Comparison of ENCODE assay signal across 1 cellular context in the genomic region with DNA sequence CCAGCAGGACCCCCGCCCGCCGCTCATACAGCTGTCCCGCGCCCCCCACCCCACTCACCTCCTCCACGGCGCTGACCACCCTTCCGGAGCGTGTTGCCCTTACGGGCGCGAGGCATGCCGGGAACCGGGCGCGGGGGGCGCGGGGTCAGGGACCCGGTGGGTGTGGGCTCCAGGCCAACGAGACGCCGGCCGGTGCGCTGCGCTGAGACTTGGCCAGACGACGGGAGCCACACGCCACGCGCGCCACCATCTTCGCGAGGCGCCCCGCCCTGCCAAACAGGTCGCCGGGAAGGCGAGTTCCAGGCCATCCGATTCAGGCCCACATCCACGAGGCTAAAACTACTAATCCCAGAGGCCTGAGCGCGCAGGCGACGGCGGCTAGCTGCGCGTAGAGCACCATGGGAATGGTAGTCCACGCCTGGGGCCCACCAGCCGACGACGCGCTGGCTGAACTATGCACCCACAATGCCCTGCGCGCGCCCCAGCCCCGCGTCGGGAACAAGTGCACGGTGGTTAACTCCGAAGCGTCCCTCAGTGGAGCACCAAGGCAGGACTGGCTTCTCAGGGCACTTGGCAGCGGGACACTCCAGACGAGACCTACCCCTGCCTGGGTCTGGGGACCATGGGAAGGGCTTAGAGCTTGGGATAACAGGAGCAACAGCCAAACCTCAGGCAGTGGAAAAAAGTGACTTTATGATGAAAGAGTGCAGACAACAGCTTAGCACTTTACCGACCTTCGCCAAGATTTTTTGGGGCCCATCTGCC.
TF ChIP-seq lines count a peak whose summit lies in the region.

A gene with protein sequence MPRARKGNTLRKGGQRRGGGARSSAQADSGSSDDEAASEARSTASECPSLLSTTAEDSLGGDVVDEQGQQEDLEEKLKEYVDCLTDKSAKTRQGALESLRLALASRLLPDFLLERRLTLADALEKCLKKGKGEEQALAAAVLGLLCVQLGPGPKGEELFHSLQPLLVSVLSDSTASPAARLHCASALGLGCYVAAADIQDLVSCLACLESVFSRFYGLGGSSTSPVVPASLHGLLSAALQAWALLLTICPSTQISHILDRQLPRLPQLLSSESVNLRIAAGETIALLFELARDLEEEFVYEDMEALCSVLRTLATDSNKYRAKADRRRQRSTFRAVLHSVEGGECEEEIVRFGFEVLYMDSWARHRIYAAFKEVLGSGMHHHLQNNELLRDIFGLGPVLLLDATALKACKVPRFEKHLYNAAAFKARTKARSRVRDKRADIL (minus strand): TSS at position 271 of the 765 bp plus-strand sequence. CDS start 155 bp downstream, at position 116.

TF ChIP-seq in K562, 482 proteins besides CTCF, POLR2A, EP300 and RAD21 (continued from another document):
- TF ChIP-seq, protein P1, sequence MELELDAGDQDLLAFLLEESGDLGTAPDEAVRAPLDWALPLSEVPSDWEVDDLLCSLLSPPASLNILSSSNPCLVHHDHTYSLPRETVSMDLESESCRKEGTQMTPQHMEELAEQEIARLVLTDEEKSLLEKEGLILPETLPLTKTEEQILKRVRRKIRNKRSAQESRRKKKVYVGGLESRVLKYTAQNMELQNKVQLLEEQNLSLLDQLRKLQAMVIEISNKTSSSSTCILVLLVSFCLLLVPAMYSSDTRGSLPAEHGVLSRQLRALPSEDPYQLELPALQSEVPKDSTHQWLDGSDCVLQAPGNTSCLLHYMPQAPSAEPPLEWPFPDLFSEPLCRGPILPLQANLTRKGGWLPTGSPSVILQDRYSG (tag; conservative IDR thresholded peaks at IDR 0.05; ENCODE audit: low read depth), result peak; percentile 84
- TF ChIP-seq, protein P2, sequence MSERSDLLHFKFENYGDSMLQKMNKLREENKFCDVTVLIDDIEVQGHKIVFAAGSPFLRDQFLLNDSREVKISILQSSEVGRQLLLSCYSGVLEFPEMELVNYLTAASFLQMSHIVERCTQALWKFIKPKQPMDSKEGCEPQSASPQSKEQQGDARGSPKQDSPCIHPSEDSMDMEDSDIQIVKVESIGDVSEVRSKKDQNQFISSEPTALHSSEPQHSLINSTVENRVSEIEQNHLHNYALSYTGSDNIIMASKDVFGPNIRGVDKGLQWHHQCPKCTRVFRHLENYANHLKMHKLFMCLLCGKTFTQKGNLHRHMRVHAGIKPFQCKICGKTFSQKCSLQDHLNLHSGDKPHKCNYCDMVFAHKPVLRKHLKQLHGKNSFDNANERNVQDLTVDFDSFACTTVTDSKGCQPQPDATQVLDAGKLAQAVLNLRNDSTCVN (CRISPR knock-in tag; IDR thresholded peaks at IDR 0.05), result peak; percentile 19; the same call in 1 of the 2 replicates
- TF ChIP-seq SAP30 (IDR thresholded peaks at IDR 0.05; ENCODE audit: borderline replicate concordance, insufficient read depth, low read depth, low read length, poor library complexity, severe bottlenecking) (peak; percentile 79), SMARCA4 (IDR thresholded peaks at IDR 0.05) (no peak), CHD4 (IDR thresholded peaks at IDR 0.05; ENCODE audit: insufficient read depth, insufficient replicate concordance, low read depth, low read length, poor library complexity, severe bottlenecking) (no peak), TEAD4 (IDR thresholded peaks at IDR 0.05; ENCODE audit: low read length) (no peak), TEAD4 (CRISPR knock-in tag; IDR thresholded peaks at IDR 0.05; ENCODE audit: borderline replicate concordance) (peak; percentile 78; the same call in 1 of the 2 replicates), SIN3B (IDR thresholded peaks at IDR 0.05; ENCODE audit: low read depth) (peak; percentile 81), TEAD1 (CRISPR knock-in tag; IDR thresholded peaks at IDR 0.05) (peak in 1 of 2 experiments; percentile 92; a peak in 3 of 4 replicates), NR2C1 (IDR thresholded peaks at IDR 0.05) (peak; percentile 78), NR2C1 (tag; IDR thresholded peaks at IDR 0.05) (peak; percentile 92), XRCC3 (IDR thresholded peaks at IDR 0.05) (no peak), MED1 (CRISPR knock-in tag; IDR thresholded peaks at IDR 0.05; ENCODE audit: borderline replicate concordance) (no peak), NFXL1 (CRISPR knock-in tag; IDR thresholded peaks at IDR 0.05) (0 out of 2 replicates have a peak, but pooled peaks have one; percentile 45), HCFC1 (IDR thresholded peaks at IDR 0.05; ENCODE audit: low read depth, low read length) (peak; percentile 100), KLF6 (CRISPR knock-in tag; IDR thresholded peaks at IDR 0.05; ENCODE audit: borderline replicate concordance) (peak; percentile 91; the same call in 1 of the 2 replicates), POLR2G (IDR thresholded peaks at IDR 0.05; ENCODE audit: low read depth, low read length) (peak; percentile 86), ERF (CRISPR knock-in tag; IDR thresholded peaks at IDR 0.05) (peak; percentile 93), POLR2AphosphoS2 (IDR thresholded peaks at IDR 0.05; ENCODE audit: low read length) (peak; percentile 81), E2F3 (CRISPR knock-in tag; IDR thresholded peaks at IDR 0.05) (0 out of 2 replicates have a peak, but pooled peaks have one; percentile 76), ZBTB7A (IDR thresholded peaks at IDR 0.05; ENCODE audit: borderline replicate concordance, control insufficient read depth, low read depth, low read length) (peak; percentile 77; the same call in 1 of the 2 replicates)
- TF ChIP-seq, protein P3, sequence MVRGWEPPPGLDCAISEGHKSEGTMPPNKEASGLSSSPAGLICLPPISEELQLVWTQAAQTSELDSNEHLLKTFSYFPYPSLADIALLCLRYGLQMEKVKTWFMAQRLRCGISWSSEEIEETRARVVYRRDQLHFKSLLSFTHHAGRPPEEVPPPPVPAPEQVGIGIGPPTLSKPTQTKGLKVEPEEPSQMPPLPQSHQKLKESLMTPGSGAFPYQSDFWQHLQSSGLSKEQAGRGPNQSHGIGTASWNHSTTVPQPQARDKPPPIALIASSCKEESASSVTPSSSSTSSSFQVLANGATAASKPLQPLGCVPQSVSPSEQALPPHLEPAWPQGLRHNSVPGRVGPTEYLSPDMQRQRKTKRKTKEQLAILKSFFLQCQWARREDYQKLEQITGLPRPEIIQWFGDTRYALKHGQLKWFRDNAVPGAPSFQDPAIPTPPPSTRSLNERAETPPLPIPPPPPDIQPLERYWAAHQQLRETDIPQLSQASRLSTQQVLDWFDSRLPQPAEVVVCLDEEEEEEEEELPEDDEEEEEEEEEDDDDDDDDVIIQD (CRISPR knock-in tag; IDR thresholded peaks at IDR 0.05), result no peak
- TF ChIP-seq, protein P4, sequence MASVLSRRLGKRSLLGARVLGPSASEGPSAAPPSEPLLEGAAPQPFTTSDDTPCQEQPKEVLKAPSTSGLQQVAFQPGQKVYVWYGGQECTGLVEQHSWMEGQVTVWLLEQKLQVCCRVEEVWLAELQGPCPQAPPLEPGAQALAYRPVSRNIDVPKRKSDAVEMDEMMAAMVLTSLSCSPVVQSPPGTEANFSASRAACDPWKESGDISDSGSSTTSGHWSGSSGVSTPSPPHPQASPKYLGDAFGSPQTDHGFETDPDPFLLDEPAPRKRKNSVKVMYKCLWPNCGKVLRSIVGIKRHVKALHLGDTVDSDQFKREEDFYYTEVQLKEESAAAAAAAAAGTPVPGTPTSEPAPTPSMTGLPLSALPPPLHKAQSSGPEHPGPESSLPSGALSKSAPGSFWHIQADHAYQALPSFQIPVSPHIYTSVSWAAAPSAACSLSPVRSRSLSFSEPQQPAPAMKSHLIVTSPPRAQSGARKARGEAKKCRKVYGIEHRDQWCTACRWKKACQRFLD (CRISPR knock-in tag; IDR thresholded peaks at IDR 0.05), result peak; percentile 98
- TF ChIP-seq, protein P5, sequence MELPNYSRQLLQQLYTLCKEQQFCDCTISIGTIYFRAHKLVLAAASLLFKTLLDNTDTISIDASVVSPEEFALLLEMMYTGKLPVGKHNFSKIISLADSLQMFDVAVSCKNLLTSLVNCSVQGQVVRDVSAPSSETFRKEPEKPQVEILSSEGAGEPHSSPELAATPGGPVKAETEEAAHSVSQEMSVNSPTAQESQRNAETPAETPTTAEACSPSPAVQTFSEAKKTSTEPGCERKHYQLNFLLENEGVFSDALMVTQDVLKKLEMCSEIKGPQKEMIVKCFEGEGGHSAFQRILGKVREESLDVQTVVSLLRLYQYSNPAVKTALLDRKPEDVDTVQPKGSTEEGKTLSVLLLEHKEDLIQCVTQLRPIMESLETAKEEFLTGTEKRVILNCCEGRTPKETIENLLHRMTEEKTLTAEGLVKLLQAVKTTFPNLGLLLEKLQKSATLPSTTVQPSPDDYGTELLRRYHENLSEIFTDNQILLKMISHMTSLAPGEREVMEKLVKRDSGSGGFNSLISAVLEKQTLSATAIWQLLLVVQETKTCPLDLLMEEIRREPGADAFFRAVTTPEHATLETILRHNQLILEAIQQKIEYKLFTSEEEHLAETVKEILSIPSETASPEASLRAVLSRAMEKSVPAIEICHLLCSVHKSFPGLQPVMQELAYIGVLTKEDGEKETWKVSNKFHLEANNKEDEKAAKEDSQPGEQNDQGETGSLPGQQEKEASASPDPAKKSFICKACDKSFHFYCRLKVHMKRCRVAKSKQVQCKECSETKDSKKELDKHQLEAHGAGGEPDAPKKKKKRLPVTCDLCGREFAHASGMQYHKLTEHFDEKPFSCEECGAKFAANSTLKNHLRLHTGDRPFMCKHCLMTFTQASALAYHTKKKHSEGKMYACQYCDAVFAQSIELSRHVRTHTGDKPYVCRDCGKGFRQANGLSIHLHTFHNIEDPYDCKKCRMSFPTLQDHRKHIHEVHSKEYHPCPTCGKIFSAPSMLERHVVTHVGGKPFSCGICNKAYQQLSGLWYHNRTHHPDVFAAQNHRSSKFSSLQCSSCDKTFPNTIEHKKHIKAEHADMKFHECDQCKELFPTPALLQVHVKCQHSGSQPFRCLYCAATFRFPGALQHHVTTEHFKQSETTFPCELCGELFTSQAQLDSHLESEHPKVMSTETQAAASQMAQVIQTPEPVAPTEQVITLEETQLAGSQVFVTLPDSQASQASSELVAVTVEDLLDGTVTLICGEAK (IDR thresholded peaks at IDR 0.05), result 0 out of 2 replicates have a peak, but pooled peaks have one; percentile 23
- TF ChIP-seq, protein P5 (CRISPR knock-in tag; IDR thresholded peaks at IDR 0.05), result no peak
- TF ChIP-seq, protein P6, sequence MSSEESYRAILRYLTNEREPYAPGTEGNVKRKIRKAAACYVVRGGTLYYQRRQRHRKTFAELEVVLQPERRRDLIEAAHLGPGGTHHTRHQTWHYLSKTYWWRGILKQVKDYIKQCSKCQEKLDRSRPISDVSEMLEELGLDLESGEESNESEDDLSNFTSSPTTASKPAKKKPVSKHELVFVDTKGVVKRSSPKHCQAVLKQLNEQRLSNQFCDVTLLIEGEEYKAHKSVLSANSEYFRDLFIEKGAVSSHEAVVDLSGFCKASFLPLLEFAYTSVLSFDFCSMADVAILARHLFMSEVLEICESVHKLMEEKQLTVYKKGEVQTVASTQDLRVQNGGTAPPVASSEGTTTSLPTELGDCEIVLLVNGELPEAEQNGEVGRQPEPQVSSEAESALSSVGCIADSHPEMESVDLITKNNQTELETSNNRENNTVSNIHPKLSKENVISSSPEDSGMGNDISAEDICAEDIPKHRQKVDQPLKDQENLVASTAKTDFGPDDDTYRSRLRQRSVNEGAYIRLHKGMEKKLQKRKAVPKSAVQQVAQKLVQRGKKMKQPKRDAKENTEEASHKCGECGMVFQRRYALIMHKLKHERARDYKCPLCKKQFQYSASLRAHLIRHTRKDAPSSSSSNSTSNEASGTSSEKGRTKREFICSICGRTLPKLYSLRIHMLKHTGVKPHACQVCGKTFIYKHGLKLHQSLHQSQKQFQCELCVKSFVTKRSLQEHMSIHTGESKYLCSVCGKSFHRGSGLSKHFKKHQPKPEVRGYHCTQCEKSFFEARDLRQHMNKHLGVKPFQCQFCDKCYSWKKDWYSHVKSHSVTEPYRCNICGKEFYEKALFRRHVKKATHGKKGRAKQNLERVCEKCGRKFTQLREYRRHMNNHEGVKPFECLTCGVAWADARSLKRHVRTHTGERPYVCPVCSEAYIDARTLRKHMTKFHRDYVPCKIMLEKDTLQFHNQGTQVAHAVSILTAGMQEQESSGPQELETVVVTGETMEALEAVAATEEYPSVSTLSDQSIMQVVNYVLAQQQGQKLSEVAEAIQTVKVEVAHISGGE (CRISPR knock-in tag; IDR thresholded peaks at IDR 0.05), result peak in 1 of 3 experiments; percentile 89; a peak in 2 of 6 replicates
- TF ChIP-seq, protein P7, sequence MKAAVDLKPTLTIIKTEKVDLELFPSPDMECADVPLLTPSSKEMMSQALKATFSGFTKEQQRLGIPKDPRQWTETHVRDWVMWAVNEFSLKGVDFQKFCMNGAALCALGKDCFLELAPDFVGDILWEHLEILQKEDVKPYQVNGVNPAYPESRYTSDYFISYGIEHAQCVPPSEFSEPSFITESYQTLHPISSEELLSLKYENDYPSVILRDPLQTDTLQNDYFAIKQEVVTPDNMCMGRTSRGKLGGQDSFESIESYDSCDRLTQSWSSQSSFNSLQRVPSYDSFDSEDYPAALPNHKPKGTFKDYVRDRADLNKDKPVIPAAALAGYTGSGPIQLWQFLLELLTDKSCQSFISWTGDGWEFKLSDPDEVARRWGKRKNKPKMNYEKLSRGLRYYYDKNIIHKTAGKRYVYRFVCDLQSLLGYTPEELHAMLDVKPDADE (conservative IDR thresholded peaks at IDR 0.05; ENCODE audit: control insufficient read depth, low read depth, low read length), result peak; percentile 100
TF ChIP-seq in K562: peak in this region for 122.
